Comparison of ENCODE assay signal across 13 cellular contexts in the genomic region with DNA sequence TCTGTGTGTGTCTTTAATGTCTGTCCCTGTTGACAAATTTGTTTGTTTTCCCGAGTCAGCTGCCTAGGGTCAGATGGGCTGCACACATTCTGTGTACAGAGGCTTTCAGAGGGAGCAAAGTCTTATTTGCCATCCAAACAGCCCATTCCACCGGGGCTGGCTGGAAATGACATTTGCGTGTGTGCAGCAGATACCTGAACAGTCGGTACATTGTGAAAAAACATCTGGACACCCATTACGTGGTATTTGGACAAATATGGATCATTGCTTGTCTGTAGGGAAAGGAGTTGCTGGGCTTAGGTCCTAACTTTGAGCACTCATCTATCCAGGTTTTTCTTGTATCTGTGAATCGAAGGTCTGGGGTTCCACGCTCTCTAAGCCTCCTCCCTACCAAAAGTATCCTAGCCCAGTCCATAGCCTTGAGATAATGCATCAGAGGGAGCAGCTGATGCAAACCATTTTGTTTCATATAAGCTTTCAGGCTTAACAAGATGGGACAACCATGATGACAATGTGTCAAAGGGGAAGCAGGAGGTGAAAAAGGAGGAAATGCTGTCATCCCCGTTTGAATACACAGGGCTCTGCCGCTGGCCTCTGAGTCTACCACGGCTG. TPM values are rescaled to one million over a fixed set of nuclear protein-coding genes. Genes with fewer than 3 reads are reported as not detected.
"Had no signal": no experiment of that assay in that cellular context is flagged by ENCODE, and none has a peak within 500 bp of the region (broad histone marks: within the 10 kb centered on the region; RNA-seq: fewer than 3 reads in every experiment).

No MANE protein-coding gene starts in this region.

- H3K4me3 ChIP-seq: esophagus muscularis mucosa, tibial artery had no signal

- H3K9me3 Mint-ChIP-seq: central memory CD8-positive, alpha-beta T cell had no signal

- H3K27me3 ChIP-seq: esophagus muscularis mucosa had no signal

- H3K27me3 Mint-ChIP-seq: brain had no signal

- H3K36me3 Mint-ChIP-seq: brain had no signal

- H3K4me1 Mint-ChIP-seq: central memory CD8-positive, alpha-beta T cell; nephron had no signal

- H3K36me3 ChIP-seq: esophagus muscularis mucosa, tibial artery had no signal

- H3K4me3 Mint-ChIP-seq: brain; central memory CD8-positive, alpha-beta T cell; nephron had no signal

- H3K4me1 ChIP-seq: esophagus muscularis mucosa, tibial artery had no signal

- ATAC-seq: activated CD4-positive, CD25-positive, alpha-beta regulatory T cell treated with anti-CD3 and anti-CD28 coated beads, Interleukin-2, amount 50 U/mL, for 24 hours; activated naive CD4-positive, alpha-beta T cell treated with anti-CD3 and anti-CD28 coated beads, Interleukin-2, amount 50 U/mL, for 72 hours had no signal

- H3K27ac Mint-ChIP-seq: activated naive CD4-positive, alpha-beta T cell treated with anti-CD3 and anti-CD28 coated beads, Interleukin-2, amount 50 U/mL, for 72 hours; nephron had no signal

- DNase-seq: activated effector memory CD4-positive, alpha-beta T cell treated with Interleukin-2 at 50 U/mL for 16 hours; activated T-cell treated with anti-CD3 and anti-CD28 coated beads, Interleukin-2, amount 50 U/mL, for 1 hour; amniotic stem cell; T-helper 2 cell; tibial artery had no signal

- H3K27ac ChIP-seq: esophagus muscularis mucosa, tibial artery had no signal

RNA-seq across cellular contexts. Expression of a gene that starts 22.2 kb away (rescaled TPM):
- total RNA-seq: fibroblast of villous mesenchyme, skeletal muscle tissue had no signal
